Comparison of ENCODE assay signal across 26 cellular contexts in genomic region chr16:25478476-25478875, GRCh38.
"Had no signal": no experiment of that assay in that cellular context is flagged by ENCODE, and none has a peak within 500 bp of the region (broad histone marks: within the 10 kb centered on the region; RNA-seq: fewer than 3 reads in every experiment).

No MANE protein-coding gene starts in this region.

- H3K27ac ChIP-seq: body of pancreas, KMS-11, SK-N-MC, VCaP had no signal

- H3K9me3 ChIP-seq: body of pancreas had no signal

- H3K4me1 Mint-ChIP-seq: activated naive CD4-positive, alpha-beta T cell treated with anti-CD3 and anti-CD28 coated beads, Interleukin-2, amount 10 ng/mL, durations not matched to agents 7 days and 5 days; activated naive CD8-positive, alpha-beta T cell treated with anti-CD3 and anti-CD28 coated beads for 36 hours; activated T-helper 17 cell treated with anti-CD3 and anti-CD28 coated beads, Interleukin-2, amount 50 U/mL, for 72 hours had no signal

- H3K4me3 ChIP-seq: body of pancreas, SK-N-MC had no signal

- H3K9me3 Mint-ChIP-seq: activated CD4-positive, alpha-beta memory T cell treated with anti-CD3 and anti-CD28 coated beads for 36 hours; activated naive CD4-positive, alpha-beta T cell treated with anti-CD3 and anti-CD28 coated beads, Interleukin-2, amount 10 ng/mL, durations not matched to agents 7 days and 5 days; activated naive CD8-positive, alpha-beta T cell treated with anti-CD3 and anti-CD28 coated beads for 36 hours; activated T-cell treated with anti-CD3 and anti-CD28 coated beads, Interleukin-2, amount 50 U/mL, for 4 hours; activated T-helper 17 cell treated with anti-CD3 and anti-CD28 coated beads, Interleukin-2, amount 50 U/mL, for 72 hours had no signal

- DNase-seq: activated CD4-positive, alpha-beta memory T cell treated with anti-CD3 and anti-CD28 coated beads for 36 hours; activated CD4-positive, alpha-beta T cell treated with anti-CD3 and anti-CD28 coated beads for 48 hours; activated CD4-positive, CD25-positive, alpha-beta regulatory T cell treated with anti-CD3 and anti-CD28 coated beads, Interleukin-2, amount 50 U/mL, for 72 hours; activated CD8-positive, alpha-beta memory T cell treated with anti-CD3 and anti-CD28 coated beads for 24 hours; activated gamma-delta T cell; activated naive CD4-positive, alpha-beta T cell treated with anti-CD3 and anti-CD28 coated beads, Interleukin-2, amount 10 ng/mL, durations not matched to agents 7 days and 5 days; activated naive CD8-positive, alpha-beta T cell treated with anti-CD3 and anti-CD28 coated beads for 36 hours; activated T-cell treated with anti-CD3 and anti-CD28 coated beads, Interleukin-2, amount 50 U/mL, for 4 hours; anterior cingulate cortex; body of pancreas; central memory CD4-positive, alpha-beta T cell; MM.1S; NCI-H1105; NCI-H1436; NCI-H1694 treated with DMSO at 0.1 percent for 48 hours; NCI-H2029 treated with DMSO at 0.1 percent for 48 hours; NCI-H345; NCI-H510A; NCI-H526 treated with DMSO at 0.1 percent for 48 hours; NCI-H82; SIG-M5; T-helper 1 cell had no signal

- H3K9ac ChIP-seq: KMS-11 had no signal

- ATAC-seq: activated T-cell treated with anti-CD3 and anti-CD28 coated beads, Interleukin-2, amount 50 U/mL, for 4 hours; activated T-helper 17 cell treated with anti-CD3 and anti-CD28 coated beads, Interleukin-2, amount 50 U/mL, for 72 hours; body of pancreas had no signal

- H3K36me3 Mint-ChIP-seq: activated CD4-positive, alpha-beta memory T cell treated with anti-CD3 and anti-CD28 coated beads for 36 hours; activated naive CD4-positive, alpha-beta T cell treated with anti-CD3 and anti-CD28 coated beads, Interleukin-2, amount 10 ng/mL, durations not matched to agents 7 days and 5 days; activated naive CD8-positive, alpha-beta T cell treated with anti-CD3 and anti-CD28 coated beads for 36 hours had no signal

- H3K27ac Mint-ChIP-seq: activated CD4-positive, alpha-beta memory T cell treated with anti-CD3 and anti-CD28 coated beads for 36 hours; activated naive CD4-positive, alpha-beta T cell treated with anti-CD3 and anti-CD28 coated beads, Interleukin-2, amount 10 ng/mL, durations not matched to agents 7 days and 5 days; activated naive CD8-positive, alpha-beta T cell treated with anti-CD3 and anti-CD28 coated beads for 36 hours; activated T-helper 17 cell treated with anti-CD3 and anti-CD28 coated beads, Interleukin-2, amount 50 U/mL, for 72 hours had no signal

- H3K4me1 ChIP-seq: body of pancreas had no signal

- H3K27me3 ChIP-seq: body of pancreas had no signal

- H3K4me2 ChIP-seq: KMS-11 had no signal

- H3K4me3 Mint-ChIP-seq: activated CD4-positive, alpha-beta memory T cell treated with anti-CD3 and anti-CD28 coated beads for 36 hours; activated naive CD4-positive, alpha-beta T cell treated with anti-CD3 and anti-CD28 coated beads, Interleukin-2, amount 10 ng/mL, durations not matched to agents 7 days and 5 days; activated naive CD8-positive, alpha-beta T cell treated with anti-CD3 and anti-CD28 coated beads for 36 hours; activated T-cell treated with anti-CD3 and anti-CD28 coated beads, Interleukin-2, amount 50 U/mL, for 4 hours; activated T-helper 17 cell treated with anti-CD3 and anti-CD28 coated beads, Interleukin-2, amount 50 U/mL, for 72 hours had no signal

- H3K27me3 Mint-ChIP-seq: activated CD4-positive, alpha-beta memory T cell treated with anti-CD3 and anti-CD28 coated beads for 36 hours had no signal
